Comparison of ENCODE assay signal across 9 cellular contexts in the genomic region with DNA sequence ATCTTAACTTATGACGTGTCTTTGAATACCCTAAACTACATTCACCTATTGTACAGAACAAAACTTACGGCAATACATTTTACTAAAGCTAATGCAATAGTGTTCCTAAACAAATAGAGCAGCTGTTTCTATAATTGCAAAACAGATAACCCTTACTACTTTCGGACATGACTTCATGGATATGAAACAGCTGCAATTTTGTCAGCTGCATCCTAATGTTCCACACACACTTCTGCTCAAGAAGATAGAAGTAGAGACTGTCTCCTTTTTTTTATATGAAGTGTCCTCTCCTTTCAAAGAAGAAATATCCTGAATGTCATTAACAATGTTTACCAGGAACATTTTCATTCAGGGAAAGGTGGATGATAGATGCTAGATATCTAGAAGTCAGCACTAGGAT.
"Had no signal": no experiment of that assay in that cellular context is flagged by ENCODE, and none has a peak within 500 bp of the region (broad histone marks: within the 10 kb centered on the region; RNA-seq: fewer than 3 reads in every experiment).

No MANE protein-coding gene starts in this region.

- H3K9me3 ChIP-seq: psoas muscle had no signal

- H3K4me3 ChIP-seq: psoas muscle had no signal

- H3K4me1 ChIP-seq: psoas muscle had no signal

- DNase-seq: activated CD4-positive, alpha-beta T cell treated with anti-CD3 and anti-CD28 coated beads, Interleukin-2, amount 50 U/mL, for 1 hour; activated naive CD4-positive, alpha-beta T cell; activated naive CD8-positive, alpha-beta T cell treated with anti-CD3 and anti-CD28 coated beads, Interleukin-2, amount 10 ng/mL, durations not matched to agents 7 days and 5 days; dorsolateral prefrontal cortex; kidney glomerular epithelial cell; SW 1271 had no signal

- ATAC-seq: activated CD4-positive, CD25-positive, alpha-beta regulatory T cell treated with anti-CD3 and anti-CD28 coated beads, Interleukin-2, amount 50 U/mL, for 24 hours; psoas muscle; stimulated activated memory B cell treated with anti-CD40 and anti-IgM and Interleukin-4, amounts not matched to agents 10 μg/mL and 1 μg/mL and 100 μg/mL, for 72 hours had no signal

- H3K27ac ChIP-seq: dorsolateral prefrontal cortex, psoas muscle had no signal
